ENCODE assay signal across 1 cellular context in the genomic region with DNA sequence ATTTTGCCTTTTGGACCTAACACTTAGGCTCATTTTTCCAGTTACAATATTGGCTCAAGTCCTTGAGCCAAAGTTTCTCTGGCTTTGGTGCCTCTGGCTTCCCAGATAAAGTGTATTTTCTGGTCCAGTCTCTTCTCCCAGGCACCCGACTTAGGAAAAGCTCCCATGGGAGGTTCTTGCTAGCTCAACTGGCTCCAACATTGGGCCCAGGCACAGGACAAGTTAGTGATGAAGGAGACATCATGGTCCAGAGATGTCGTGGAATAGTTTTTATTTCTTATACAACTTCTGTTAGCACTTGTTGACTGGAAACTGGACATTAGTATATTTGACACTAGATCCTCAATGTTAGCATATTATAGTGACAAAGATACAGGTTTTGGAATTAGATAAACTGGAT.
TF ChIP-seq lines count a peak whose summit lies in the region.

No MANE protein-coding gene starts in this region.

TF ChIP-seq in K562, 482 proteins besides CTCF, POLR2A, EP300 and RAD21 (continued from another document):
- TF ChIP-seq, protein P1, sequence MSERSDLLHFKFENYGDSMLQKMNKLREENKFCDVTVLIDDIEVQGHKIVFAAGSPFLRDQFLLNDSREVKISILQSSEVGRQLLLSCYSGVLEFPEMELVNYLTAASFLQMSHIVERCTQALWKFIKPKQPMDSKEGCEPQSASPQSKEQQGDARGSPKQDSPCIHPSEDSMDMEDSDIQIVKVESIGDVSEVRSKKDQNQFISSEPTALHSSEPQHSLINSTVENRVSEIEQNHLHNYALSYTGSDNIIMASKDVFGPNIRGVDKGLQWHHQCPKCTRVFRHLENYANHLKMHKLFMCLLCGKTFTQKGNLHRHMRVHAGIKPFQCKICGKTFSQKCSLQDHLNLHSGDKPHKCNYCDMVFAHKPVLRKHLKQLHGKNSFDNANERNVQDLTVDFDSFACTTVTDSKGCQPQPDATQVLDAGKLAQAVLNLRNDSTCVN (CRISPR knock-in tag; IDR thresholded peaks at IDR 0.05): no peak
- no peak for TF ChIP-seq ARID2 (IDR thresholded peaks at IDR 0.05)
- TF ChIP-seq RNF2 (IDR thresholded peaks at IDR 0.05): no peak
- TF ChIP-seq HDAC2 (IDR thresholded peaks at IDR 0.05): no peak
- TF ChIP-seq NR4A1 (CRISPR knock-in tag; IDR thresholded peaks at IDR 0.05): no peak
- TF ChIP-seq NR4A1 (tag; IDR thresholded peaks at IDR 0.05): no peak
- no peak for TF ChIP-seq MTF1 (CRISPR knock-in tag; IDR thresholded peaks at IDR 0.05; ENCODE audit: borderline replicate concordance)
- TF ChIP-seq WHSC1 (IDR thresholded peaks at IDR 0.05; ENCODE audit: low read length): no peak
- TF ChIP-seq KLF10 (CRISPR knock-in tag; IDR thresholded peaks at IDR 0.05): no peak
- no peak for TF ChIP-seq SRSF7 (optimal IDR thresholded peaks at IDR 0.05; ENCODE audit: low read depth, low read length)
- no peak for TF ChIP-seq PHF8 (IDR thresholded peaks at IDR 0.05; ENCODE audit: borderline replicate concordance, low read length)
- no peak for TF ChIP-seq ZNF76 (CRISPR knock-in tag; IDR thresholded peaks at IDR 0.05; ENCODE audit: borderline replicate concordance)
- no peak for TF ChIP-seq CEBPB (tag; IDR thresholded peaks at IDR 0.05)
- TF ChIP-seq KAT2B (IDR thresholded peaks at IDR 0.05; ENCODE audit: low read depth, low read length): no peak
- no peak for TF ChIP-seq ELK1 (CRISPR knock-in tag; IDR thresholded peaks at IDR 0.05)
- no peak for TF ChIP-seq ZNF12 (CRISPR knock-in tag; IDR thresholded peaks at IDR 0.05)
- no peak for TF ChIP-seq FOXJ2 (tag; IDR thresholded peaks at IDR 0.05)
- no peak for TF ChIP-seq JUN (IDR thresholded peaks at IDR 0.05; ENCODE audit: borderline replicate concordance, low read depth, low read length)
- TF ChIP-seq JUN (CRISPR knock-in tag; IDR thresholded peaks at IDR 0.05; ENCODE audit: borderline replicate concordance): no peak
- no peak for TF ChIP-seq ZNF175 (CRISPR knock-in tag; IDR thresholded peaks at IDR 0.05; ENCODE audit: low read depth)
- no peak for TF ChIP-seq ZNF436 (CRISPR knock-in tag; IDR thresholded peaks at IDR 0.05)
